ENCODE assay signal across 8 cellular contexts in the genomic region with DNA sequence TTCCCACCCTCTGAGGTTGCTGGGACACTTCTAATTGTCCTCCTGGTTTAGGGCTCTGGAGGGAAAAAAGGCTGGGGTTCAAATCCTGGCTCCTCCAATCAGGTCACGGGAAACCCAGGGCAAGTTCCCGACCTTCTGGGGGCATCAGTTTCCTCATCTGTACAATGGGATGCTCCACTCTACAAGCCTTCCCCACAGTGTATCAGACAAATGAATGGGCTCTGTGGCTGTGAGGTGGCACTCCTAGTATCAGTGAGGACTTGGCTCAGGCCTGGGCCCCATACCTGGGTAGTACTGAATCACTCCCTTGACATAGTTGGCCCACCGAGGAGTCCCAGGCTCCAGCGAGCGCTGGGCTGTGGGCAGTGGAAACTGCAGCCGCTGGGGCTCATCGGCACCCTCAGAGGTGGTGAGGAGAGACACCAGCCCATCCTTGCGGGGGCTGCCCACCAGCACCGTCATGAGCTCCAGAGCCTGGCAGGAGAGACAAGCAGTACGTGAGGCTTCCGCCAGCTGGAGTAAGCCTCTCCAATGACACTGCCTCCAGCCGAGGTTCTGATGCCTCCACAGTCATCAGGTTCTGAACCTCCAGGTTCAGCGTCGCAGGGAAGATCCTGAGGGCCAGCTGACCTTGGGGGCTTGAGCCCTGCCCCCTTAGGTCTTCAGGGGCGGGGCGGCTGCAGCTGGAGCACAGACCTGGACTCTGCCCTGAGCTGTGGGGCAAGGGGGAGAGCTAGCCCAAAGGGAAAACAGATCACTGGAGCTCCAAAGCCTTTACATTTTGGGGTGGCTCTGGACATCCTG. TPM values are rescaled to one million over a fixed set of nuclear protein-coding genes. Genes with fewer than 3 reads are reported as not detected.
DNase-seq lines count a peak whose midpoint lies in the region; ATAC-seq, FAIRE-seq and TF ChIP-seq lines count a peak whose summit lies in the region.

No MANE protein-coding gene starts in this region.

- WGBS in HepG2 (ENCODE audit: low lambda C conversion rate), result 56% methylated on average over 13 of the region's 16 CpGs
- 59 to 70% methylated on average over 11 to 13 of the region's 16 CpGs for WGBS in lower leg skin, 2 donors

- peak overlapping the region; percentile 77 for H3K4me3 Mint-ChIP-seq in activated CD4-positive, alpha-beta T cell treated with anti-CD3 and anti-CD28 coated beads, Interleukin-2, amount 10 ng/mL, durations not matched to agents 7 days and 5 days
- peak overlapping the region; percentile 81 for H3K4me3 Mint-ChIP-seq in astrocyte (ENCODE audit: unreplicated experiment)

- H3K79me2 ChIP-seq in astrocyte (ENCODE audit: insufficient read depth, low read length), result no peaks in the 10 kb centered on the region
- no peaks in the 10 kb centered on the region for H3K79me2 ChIP-seq in HepG2 (ENCODE audit: insufficient read depth, low read length)

- TF ChIP-seq POLR2A in HepG2 (IDR thresholded peaks at IDR 0.05; ENCODE audit: insufficient read depth in 1 of 2, low read depth in 2 of 2, low read length in 2 of 2) (peak; percentile 52 to 81; a peak in 3 of 4 replicates), lower leg skin (IDR thresholded peaks at IDR 0.05) (no peak)

- H3K9me3 Mint-ChIP-seq in activated CD4-positive, alpha-beta T cell treated with anti-CD3 and anti-CD28 coated beads, Interleukin-2, amount 10 ng/mL, durations not matched to agents 7 days and 5 days, result no peaks in the 10 kb centered on the region
- H3K9me3 Mint-ChIP-seq in astrocyte (ENCODE audit: unreplicated experiment), result no peaks in the 10 kb centered on the region

- H3K27ac Mint-ChIP-seq in activated CD4-positive, alpha-beta T cell treated with anti-CD3 and anti-CD28 coated beads, Interleukin-2, amount 10 ng/mL, durations not matched to agents 7 days and 5 days, result peak overlapping the region; percentile 60
- H3K27ac Mint-ChIP-seq in astrocyte (ENCODE audit: unreplicated experiment), result no peak overlapping the region

- POLR2A ChIA-PET in activated CD4-positive, alpha-beta T cell treated with anti-CD3 and anti-CD28 coated beads, Interleukin-2, amount 10 ng/mL, durations not matched to agents 7 days and 5 days (lab: Charles Lee), result interaction anchor here (0.6 to 2.1 kb wide), 5 partner anchors 12 to 112 kb away, joined by 3 to 10 read pairs (median 7); a partner anchor contains a TSS
- POLR2A ChIA-PET in HepG2 (lab: Yijun Ruan, JAX), result interaction anchor here (0.5 to 8.2 kb wide), 24 partner anchors 9 to 573 kb away, joined by 3 to 390 read pairs (median 6); partner anchors contain the start of genes RECQL5, SAP30BP, SMIM5 and TRIM47

- ATAC-seq in HepG2 (peak; percentile 73), HG03159 (IDR thresholded peaks at IDR 0.05; ENCODE audit: unreplicated experiment) (no peak), HG03520 (IDR thresholded peaks at IDR 0.05; ENCODE audit: unreplicated experiment) (no peak)

- H3K9me3 ChIP-seq in astrocyte (ENCODE audit: insufficient read depth, low read depth, low read length) (no peaks in the 10 kb centered on the region), HepG2 (ENCODE audit: low read length) (no peaks in the 10 kb centered on the region), tibial artery (no peaks in the 10 kb centered on the region)

- no peaks in the 10 kb centered on the region for H4K20me1 ChIP-seq in astrocyte (ENCODE audit: insufficient read depth, low read length)
- H4K20me1 ChIP-seq in HepG2 (ENCODE audit: insufficient read depth, low read length), result no peaks in the 10 kb centered on the region

- H3K4me1 Mint-ChIP-seq in activated CD4-positive, alpha-beta T cell treated with anti-CD3 and anti-CD28 coated beads, Interleukin-2, amount 10 ng/mL, durations not matched to agents 7 days and 5 days, result peaks cover 15% of the 10 kb centered on the region
- no peaks in the 10 kb centered on the region for H3K4me1 Mint-ChIP-seq in astrocyte (ENCODE audit: low read depth, unreplicated experiment)

- H3K27ac ChIP-seq in astrocyte (ENCODE audit: low read depth, low read length) (no peak overlapping the region), HepG2 (ENCODE audit: extremely low read length, insufficient read depth, low read length) (peak overlapping the region; percentile 79), tibial artery (peak overlapping the region; percentile 76 to 90)

- no peaks in the 10 kb centered on the region for H3K36me3 ChIP-seq in astrocyte (ENCODE audit: insufficient read depth, low read length)
- H3K36me3 ChIP-seq in HepG2 (replicated peaks in 1 of 2; ENCODE audit: control insufficient read depth in 1 of 2, insufficient read depth in 2 of 2, low read length in 2 of 2), result no peaks in the 10 kb centered on the region
- H3K36me3 ChIP-seq in tibial artery, result peaks cover 0 to 24% (median 4%) of the 10 kb centered on the region in 3 donors

- no peaks in the 10 kb centered on the region for H3K27me3 Mint-ChIP-seq in activated CD4-positive, alpha-beta T cell treated with anti-CD3 and anti-CD28 coated beads, Interleukin-2, amount 10 ng/mL, durations not matched to agents 7 days and 5 days
- no peaks in the 10 kb centered on the region for H3K27me3 Mint-ChIP-seq in astrocyte (ENCODE audit: low read depth, unreplicated experiment)

- H3K4me3 ChIP-seq in astrocyte (ENCODE audit: insufficient read depth, low read depth, low read length) (peak overlapping the region; percentile 54), HepG2 (replicated peaks in 1 of 3; ENCODE audit: insufficient read depth in 1 of 3, low read depth in 2 of 3, low read length in 3 of 3) (peak overlapping the region; percentile 77 to 87 (median 78)), tibial artery (peak overlapping the region; percentile 58 to 73), lower leg skin (ENCODE audit: low read depth, poor library complexity, severe bottlenecking) (no peak overlapping the region)

- H2AFZ ChIP-seq in astrocyte (ENCODE audit: low read depth, low read length), result peak overlapping the region; percentile 76
- H2AFZ ChIP-seq in HepG2 (ENCODE audit: low read length), result no peak overlapping the region

- TF ChIP-seq EP300 in HepG2 (IDR thresholded peaks at IDR 0.05; ENCODE audit: low read depth in 2 of 2, low read length in 2 of 2), result peak in 1 of 2 experiments; percentile 67; a peak in 1 of 4 replicates
- no peak; the same call in 1 of the 2 replicates for TF ChIP-seq EP300 in HepG2 (CRISPR knock-in tag; IDR thresholded peaks at IDR 0.05; ENCODE audit: borderline replicate concordance)

- H3K36me3 Mint-ChIP-seq in activated CD4-positive, alpha-beta T cell treated with anti-CD3 and anti-CD28 coated beads, Interleukin-2, amount 10 ng/mL, durations not matched to agents 7 days and 5 days (ENCODE audit: low read depth), result peaks cover 3% of the 10 kb centered on the region
- H3K36me3 Mint-ChIP-seq in astrocyte (ENCODE audit: low read depth, unreplicated experiment), result peaks cover 4% of the 10 kb centered on the region

- in situ Hi-C loops in HepG2 (cut with HindIII; ENCODE audit: extremely low pct_ligation_motif_present, low pct_unique_long_range_greater_than_20kb), result no loop called here

- CTCF ChIA-PET in activated CD4-positive, alpha-beta T cell treated with anti-CD3 and anti-CD28 coated beads, Interleukin-2, amount 10 ng/mL, durations not matched to agents 7 days and 5 days (lab: Charles Lee), result interaction anchor here (0.6 to 5.9 kb wide), 14 partner anchors 11 to 592 kb away, joined by 3 to 64 read pairs (median 4); partner anchors contain the start of genes SMIM5, TRIM47 and UNK
- CTCF ChIA-PET in HepG2 (lab: Yijun Ruan, JAX; ENCODE audit: low intra/inter-chr PET ratio, low total read pairs), result interaction anchor here (2.3 kb wide), 1 partner anchor 10 kb away, joined by 12 read pairs; no protein-coding TSS in a partner anchor

- BruUV-seq in HepG2 (replicated peaks; lab: Mats Ljungman, UMichigan), result no TSS peak

- peak overlapping the region; percentile 91 for H3K4me2 ChIP-seq in astrocyte (ENCODE audit: low read length)
- peak overlapping the region; percentile 94 for H3K4me2 ChIP-seq in HepG2 (ENCODE audit: low read depth, low read length)

- intact Hi-C loops in HepG2 (cut with micrococcal nuclease; ENCODE audit: unreplicated experiment) (loop anchor here (2.0 kb wide), 1 partner anchor 17 kb away; no protein-coding TSS in a partner anchor), tibial artery (cut with DNase I; ENCODE audit: low total_unique reads) (loop anchor here (5.0 kb wide), 1 partner anchor 128 kb away; no protein-coding TSS in a partner anchor), lower leg skin (cut with DNase I; ENCODE audit: low total_unique reads) (no loop called here)

- H3K27me3 ChIP-seq in astrocyte (ENCODE audit: insufficient read depth, low read length) (no peaks in the 10 kb centered on the region), HepG2 (ENCODE audit: control insufficient read depth in 1 of 2, insufficient read depth in 2 of 2, low read length in 2 of 2) (no peaks in the 10 kb centered on the region), tibial artery (no peaks in the 10 kb centered on the region)

- DNase-seq in activated CD4-positive, alpha-beta T cell treated with anti-CD3 and anti-CD28 coated beads, Interleukin-2, amount 10 ng/mL, durations not matched to agents 7 days and 5 days, result no peak
- DNase-seq in activated CD4-positive, alpha-beta T cell treated with anti-CD3 and anti-CD28 coated beads, Interleukin-2, amount 50 U/mL, for 1 hour, result no peak
- DNase-seq in astrocyte (ENCODE audit: low read depth) (no peak), HepG2 (ENCODE audit: low spot score) (peak; percentile 74), tibial artery (peak in 1 of 2 donors; percentile 62), lower leg skin (ENCODE audit: low spot score in 2 of 2) (no peak)

- no peak for FAIRE-seq in astrocyte (lab: Jason Lieb, UNC)
- peak; percentile 59 for FAIRE-seq in HepG2 (lab: Jason Lieb, UNC)

- peak; percentile 8; the same call in 1 of the 2 replicates for TF ChIP-seq RAD21 in HepG2 (CRISPR knock-in tag; IDR thresholded peaks at IDR 0.05)

- TF ChIP-seq CTCF in astrocyte (IDR thresholded peaks at IDR 0.05; ENCODE audit: insufficient read depth, low read depth, low read length), result no peak
- no peak for TF ChIP-seq CTCF in HepG2 (CRISPR knock-in tag; IDR thresholded peaks at IDR 0.05)
- no peak for TF ChIP-seq CTCF in tibial artery (IDR thresholded peaks at IDR 0.05)
- TF ChIP-seq CTCF in lower leg skin (IDR thresholded peaks at IDR 0.05), result no peak

- peak overlapping the region; percentile 75 for H3K9ac ChIP-seq in astrocyte (ENCODE audit: low read length)
- H3K9ac ChIP-seq in HepG2 (ENCODE audit: insufficient read depth, low read depth, low read length), result peak overlapping the region; percentile 79

- H3K4me1 ChIP-seq in astrocyte (ENCODE audit: insufficient read depth, low read length) (peaks cover 12% of the 10 kb centered on the region), HepG2 (ENCODE audit: insufficient read depth, low read length) (peaks cover 53% of the 10 kb centered on the region), tibial artery (peaks cover 7 to 26% (median 13%) of the 10 kb centered on the region in 4 donors)

RNA-seq across cellular contexts. Expression of gene GALK1, which starts 1.2 kb away (rescaled TPM):
- total RNA-seq in activated CD4-positive, alpha-beta T cell treated with anti-CD3 and anti-CD28 coated beads, Interleukin-2, amount 10 ng/mL, durations not matched to agents 7 days and 5 days, result 10 to 100 TPM; 40.9 to 44.7 TPM
- total RNA-seq in astrocyte (22.6 and 31.1 TPM in 2 replicates), HepG2 (2016; rRNA removed; fragmentation: Illumina TruSeq; extraction: Trizol) (93.6 and 95.6 TPM in 2 replicates), lower leg skin (10 to 100 TPM; 20.6 to 31.0 (median 28.9) TPM)
- total RNA-seq in HepG2 (2016; cell fraction: cytosol; rRNA removed; fragmentation: Illumina TruSeq; extraction: Trizol; ENCODE audit: low read depth), result 31.6 and 39.5 TPM in 2 replicates
- total RNA-seq in HepG2 (2016; cell fraction: insoluble cytoplasmic fraction; rRNA removed; fragmentation: Illumina TruSeq; extraction: Trizol), result 94.0 and 98.0 TPM in 2 replicates
- total RNA-seq in HepG2 (2016; cell fraction: membrane; rRNA removed; fragmentation: Illumina TruSeq; extraction: Trizol), result 35.0 and 44.2 TPM in 2 replicates
- total RNA-seq in HepG2 (2016; cell fraction: nucleus; rRNA removed; fragmentation: Illumina TruSeq; extraction: Trizol), result 44.3 and 48.9 TPM in 2 replicates
- 59.9 and 93.0 TPM in 2 replicates for polyA plus RNA-seq in HepG2 (2011; rRNA removed)
- 65.7 and 112 TPM in 2 replicates for polyA plus RNA-seq in HepG2 (2011; cell fraction: cytosol; rRNA removed)
- polyA plus RNA-seq in HepG2 (2011; cell fraction: nucleus; rRNA removed), result 162 and 164 TPM in 2 replicates
- 57.4 and 59.7 TPM in 2 replicates for polyA plus RNA-seq in HepG2 (2012)
- polyA plus RNA-seq in HepG2 (2016; cell fraction: cytosol; fragmentation: Illumina TruSeq; extraction: Trizol; ENCODE audit: low read depth), result 29.0 and 30.8 TPM in 2 replicates
- 86.3 and 86.5 TPM in 2 replicates for polyA plus RNA-seq in HepG2 (2016; cell fraction: insoluble cytoplasmic fraction; fragmentation: Illumina TruSeq; extraction: Trizol; ENCODE audit: low read depth)
- polyA plus RNA-seq in HepG2 (2016; cell fraction: membrane; fragmentation: Illumina TruSeq; extraction: Trizol; ENCODE audit: low read depth), result 25.3 and 27.1 TPM in 2 replicates
- polyA plus RNA-seq in HepG2 (2016; cell fraction: nucleus; fragmentation: Illumina TruSeq; extraction: Trizol; ENCODE audit: insufficient read depth, low read depth), result 72.3 and 78.9 TPM in 2 replicates
- polyA minus RNA-seq in HepG2 (2011; rRNA and poly(A)+ RNA removed; ENCODE audit: low replicate concordance), result 28.9 and 121 TPM in 2 replicates
- polyA minus RNA-seq in HepG2 (2011; cell fraction: cytosol; rRNA and poly(A)+ RNA removed), result 45.9 and 49.6 TPM in 2 replicates
- polyA minus RNA-seq in HepG2 (2011; cell fraction: nucleus; rRNA and poly(A)+ RNA removed), result 26.3 and 28.6 TPM in 2 replicates

RNA-seq across cellular contexts. Expression of gene UNK, which starts 20.8 kb away (rescaled TPM):
- total RNA-seq in activated CD4-positive, alpha-beta T cell treated with anti-CD3 and anti-CD28 coated beads, Interleukin-2, amount 10 ng/mL, durations not matched to agents 7 days and 5 days, result 10 to 100 TPM; 27.1 to 28.7 TPM
- 14.9 and 16.7 TPM in 2 replicates for total RNA-seq in astrocyte
- 28.6 and 33.0 TPM in 2 replicates for total RNA-seq in HepG2 (2016; rRNA removed; fragmentation: Illumina TruSeq; extraction: Trizol)
- total RNA-seq in HepG2 (2016; cell fraction: cytosol; rRNA removed; fragmentation: Illumina TruSeq; extraction: Trizol; ENCODE audit: low read depth), result 37.2 and 44.0 TPM in 2 replicates
- 21.2 and 33.0 TPM in 2 replicates for total RNA-seq in HepG2 (2016; cell fraction: insoluble cytoplasmic fraction; rRNA removed; fragmentation: Illumina TruSeq; extraction: Trizol)
- 58.6 and 59.5 TPM in 2 replicates for total RNA-seq in HepG2 (2016; cell fraction: membrane; rRNA removed; fragmentation: Illumina TruSeq; extraction: Trizol)
- total RNA-seq in HepG2 (2016; cell fraction: nucleus; rRNA removed; fragmentation: Illumina TruSeq; extraction: Trizol), result 38.6 and 43.6 TPM in 2 replicates
- polyA plus RNA-seq in HepG2 (2011; rRNA removed), result 30.7 and 31.6 TPM in 2 replicates
- polyA plus RNA-seq in HepG2 (2011; cell fraction: cytosol; rRNA removed), result 18.7 and 21.7 TPM in 2 replicates
- polyA plus RNA-seq in HepG2 (2011; cell fraction: nucleus; rRNA removed), result 50.0 and 56.4 TPM in 2 replicates
- 20.8 and 23.9 TPM in 2 replicates for polyA plus RNA-seq in HepG2 (2012)
- polyA plus RNA-seq in HepG2 (2016; cell fraction: cytosol; fragmentation: Illumina TruSeq; extraction: Trizol; ENCODE audit: low read depth), result 55.3 and 62.7 TPM in 2 replicates
- polyA plus RNA-seq in HepG2 (2016; cell fraction: insoluble cytoplasmic fraction; fragmentation: Illumina TruSeq; extraction: Trizol; ENCODE audit: low read depth), result 28.7 and 35.1 TPM in 2 replicates
- polyA plus RNA-seq in HepG2 (2016; cell fraction: membrane; fragmentation: Illumina TruSeq; extraction: Trizol; ENCODE audit: low read depth), result 64.7 and 69.9 TPM in 2 replicates
- 52.8 and 60.0 TPM in 2 replicates for polyA plus RNA-seq in HepG2 (2016; cell fraction: nucleus; fragmentation: Illumina TruSeq; extraction: Trizol; ENCODE audit: insufficient read depth, low read depth)
- 24.3 and 28.1 TPM in 2 replicates for polyA minus RNA-seq in HepG2 (2011; rRNA and poly(A)+ RNA removed; ENCODE audit: low replicate concordance)
- 10.4 and 14.9 TPM in 2 replicates for polyA minus RNA-seq in HepG2 (2011; cell fraction: cytosol; rRNA and poly(A)+ RNA removed)
- 78.9 and 91.3 TPM in 2 replicates for polyA minus RNA-seq in HepG2 (2011; cell fraction: nucleus; rRNA and poly(A)+ RNA removed)
- total RNA-seq in lower leg skin, result 10 to 100 TPM; 26.5 to 42.5 (median 31.9) TPM

RNA-seq across cellular contexts. Expression of gene ITGB4, which starts 42.6 kb away (rescaled TPM):
- under 1 TPM; 0.55 to 0.96 TPM for total RNA-seq in activated CD4-positive, alpha-beta T cell treated with anti-CD3 and anti-CD28 coated beads, Interleukin-2, amount 10 ng/mL, durations not matched to agents 7 days and 5 days
- 2.1 and 6.6 TPM in 2 replicates for total RNA-seq in astrocyte
- 4.0 and 6.9 TPM in 2 replicates for total RNA-seq in HepG2 (2016; rRNA removed; fragmentation: Illumina TruSeq; extraction: Trizol)
- 9.2 and 10.4 TPM in 2 replicates for total RNA-seq in HepG2 (2016; cell fraction: cytosol; rRNA removed; fragmentation: Illumina TruSeq; extraction: Trizol; ENCODE audit: low read depth)
- 3.9 and 6.3 TPM in 2 replicates for total RNA-seq in HepG2 (2016; cell fraction: insoluble cytoplasmic fraction; rRNA removed; fragmentation: Illumina TruSeq; extraction: Trizol)
- 10.1 and 14.6 TPM in 2 replicates for total RNA-seq in HepG2 (2016; cell fraction: membrane; rRNA removed; fragmentation: Illumina TruSeq; extraction: Trizol)
- 3.7 and 3.9 TPM in 2 replicates for total RNA-seq in HepG2 (2016; cell fraction: nucleus; rRNA removed; fragmentation: Illumina TruSeq; extraction: Trizol)
- polyA plus RNA-seq in HepG2 (2011; rRNA removed), result 14.5 and 14.7 TPM in 2 replicates
- 5.1 and 8.2 TPM in 2 replicates for polyA plus RNA-seq in HepG2 (2011; cell fraction: cytosol; rRNA removed)
- polyA plus RNA-seq in HepG2 (2011; cell fraction: nucleus; rRNA removed), result 28.7 and 39.5 TPM in 2 replicates
- polyA plus RNA-seq in HepG2 (2012), result 13.2 and 14.2 TPM in 2 replicates
- polyA plus RNA-seq in HepG2 (2016; cell fraction: cytosol; fragmentation: Illumina TruSeq; extraction: Trizol; ENCODE audit: low read depth), result 36.1 and 40.9 TPM in 2 replicates
- polyA plus RNA-seq in HepG2 (2016; cell fraction: insoluble cytoplasmic fraction; fragmentation: Illumina TruSeq; extraction: Trizol; ENCODE audit: low read depth), result 10.5 and 16.8 TPM in 2 replicates
- 41.4 and 43.0 TPM in 2 replicates for polyA plus RNA-seq in HepG2 (2016; cell fraction: membrane; fragmentation: Illumina TruSeq; extraction: Trizol; ENCODE audit: low read depth)
- 20.5 and 28.1 TPM in 2 replicates for polyA plus RNA-seq in HepG2 (2016; cell fraction: nucleus; fragmentation: Illumina TruSeq; extraction: Trizol; ENCODE audit: insufficient read depth, low read depth)
- 25.3 and 28.4 TPM in 2 replicates for polyA minus RNA-seq in HepG2 (2011; rRNA and poly(A)+ RNA removed; ENCODE audit: low replicate concordance)
- polyA minus RNA-seq in HepG2 (2011; cell fraction: cytosol; rRNA and poly(A)+ RNA removed), result 8.4 and 12.7 TPM in 2 replicates
- 3.2 and 6.3 TPM in 2 replicates for polyA minus RNA-seq in HepG2 (2011; cell fraction: nucleus; rRNA and poly(A)+ RNA removed)
- total RNA-seq in lower leg skin, result 100 to 1,000 TPM; 371 to 689 (median 435) TPM

Comparison
In these comparisons a context has a peak if more than half of its experiments do, and no peak if none do; other contexts are left out.
1. POLR2A ChIP-seq: peak in HepG2 (2 of 2); none in lower leg skin (0 of 2).
2. RNA of gene ITGB4, which starts 42.6 kb away (total RNA-seq): 371 to 689 TPM in lower leg skin; 3.7 to 14.6 TPM in HepG2, 2.1 to 6.6 TPM in astrocyte and 0.55 to 0.96 TPM in activated CD4-positive, alpha-beta T cell treated with anti-CD3 and anti-CD28 coated beads, Interleukin-2, amount 10 ng/mL, durations not matched to agents 7 days and 5 days; every median in the first group is over 10 times any median in the second.